In genomic region chr2:38601463-38602135, GRCh38 we compare ENCODE assay signal across 8 cellular contexts. TPM values are rescaled to one million over a fixed set of nuclear protein-coding genes. Genes with fewer than 3 reads are reported as not detected.
DNase-seq lines count a peak whose midpoint lies in the region; ATAC-seq and TF ChIP-seq lines count a peak whose summit lies in the region.

No MANE protein-coding gene starts in this region.

- H3K36me3 Mint-ChIP-seq in GM23338 (ENCODE audit: low read depth) (no peaks in the 10 kb centered on the region; the same call in 2 of the 3 replicates), progenitor cell of endocrine pancreas (ENCODE audit: insufficient read depth) (no peaks in the 10 kb centered on the region)
- peaks cover 18% of the 10 kb centered on the region for H3K36me3 Mint-ChIP-seq in T-helper 2 cell treated with Interferon-gamma antibody and Interleukin-4, amounts not matched to agents 5 μg/mL and 100 μg/mL, for 36 hours (ENCODE audit: low read depth)

- H3K9ac ChIP-seq in BLaER1 treated with 17β-estradiol and CSF1 and Interleukin-3, amounts not matched to agents 10 nM and 100 nM, result peak overlapping the region; percentile 76 to 91 (median 83)

- H4K20me1 ChIP-seq in BLaER1 treated with 17β-estradiol and CSF1 and Interleukin-3, amounts not matched to agents 10 nM and 100 nM, result peaks cover 25 to 57% (median 45%) of the 10 kb centered on the region in 11 experiments; a peak in 20 of 22 replicates
- peaks cover 27% of the 10 kb centered on the region for H4K20me1 ChIP-seq in GM23338 (replicated peaks; ENCODE audit: insufficient read depth)

- peak overlapping the region; percentile 96 for H3K27ac Mint-ChIP-seq in GM23338
- H3K27ac Mint-ChIP-seq in T-helper 2 cell treated with Interferon-gamma antibody and Interleukin-4, amounts not matched to agents 5 μg/mL and 100 μg/mL, for 36 hours, result peak overlapping the region; percentile 84
- peak overlapping the region; percentile 89 for H3K27ac Mint-ChIP-seq in progenitor cell of endocrine pancreas

- peak; percentile 56 for DNase-seq in GM23338 (ENCODE audit: low spot score)
- no peak for DNase-seq in T-helper 2 cell treated with Interferon-gamma antibody and Interleukin-4, amounts not matched to agents 5 μg/mL and 100 μg/mL, for 36 hours (ENCODE audit: low spot score)
- peak; percentile 57 for DNase-seq in fibroblast of pulmonary artery (ENCODE audit: low read depth)
- DNase-seq in progenitor cell of endocrine pancreas (ENCODE audit: low spot score, unreplicated experiment), result no peak
- no peak for DNase-seq in GM19238 (ENCODE audit: insufficient read length, low spot score)
- DNase-seq in stimulated activated CD4-positive, alpha-beta T cell treated with anti-CD3 and anti-CD28 coated beads, Interleukin-15, amount 100 ng/mL, for 24 hours, result no peak

- no peaks in the 10 kb centered on the region for H3K9me3 Mint-ChIP-seq in GM23338
- no peaks in the 10 kb centered on the region for H3K9me3 Mint-ChIP-seq in T-helper 2 cell treated with Interferon-gamma antibody and Interleukin-4, amounts not matched to agents 5 μg/mL and 100 μg/mL, for 36 hours
- H3K9me3 Mint-ChIP-seq in progenitor cell of endocrine pancreas (ENCODE audit: low read depth), result no peaks in the 10 kb centered on the region

- H3K9me3 ChIP-seq in BLaER1 treated with 17β-estradiol and CSF1 and Interleukin-3, amounts not matched to agents 10 nM and 100 nM (replicated peaks in 1 of 11), result no peaks in the 10 kb centered on the region

- no peaks in the 10 kb centered on the region for H3F3A ChIP-seq in GM23338 (replicated peaks; ENCODE audit: low read depth)

- peaks cover 53% of the 10 kb centered on the region for H3K79me2 ChIP-seq in GM23338 (replicated peaks; ENCODE audit: insufficient read depth)

- ATAC-seq in GM23338 (no peak), HG03378 (IDR thresholded peaks at IDR 0.05; ENCODE audit: unreplicated experiment) (no peak)

- peaks cover 20 to 54% (median 42%) of the 10 kb centered on the region in 10 experiments for H3K4me1 ChIP-seq in BLaER1 treated with 17β-estradiol and CSF1 and Interleukin-3, amounts not matched to agents 10 nM and 100 nM
- H3K4me1 ChIP-seq in GM23338 (ENCODE audit: insufficient read depth), result peaks cover 35% of the 10 kb centered on the region

- H3K36me3 ChIP-seq in BLaER1 treated with 17β-estradiol and CSF1 and Interleukin-3, amounts not matched to agents 10 nM and 100 nM, result no peaks in the 10 kb centered on the region
- no peaks in the 10 kb centered on the region for H3K36me3 ChIP-seq in GM23338 (ENCODE audit: insufficient read depth)

- H3K4me2 ChIP-seq in BLaER1 treated with 17β-estradiol and CSF1 and Interleukin-3, amounts not matched to agents 10 nM and 100 nM, result peak overlapping the region; percentile 82 to 95 (median 90)
- H3K4me2 ChIP-seq in GM23338, result peak overlapping the region; percentile 88

- peak overlapping the region; percentile 97 for H3K4me3 Mint-ChIP-seq in GM23338
- H3K4me3 Mint-ChIP-seq in T-helper 2 cell treated with Interferon-gamma antibody and Interleukin-4, amounts not matched to agents 5 μg/mL and 100 μg/mL, for 36 hours, result peak overlapping the region; percentile 90
- H3K4me3 Mint-ChIP-seq in progenitor cell of endocrine pancreas (ENCODE audit: low read depth), result peak overlapping the region; percentile 93

- H2AFZ ChIP-seq in GM23338, result no peak overlapping the region

- H3K9me2 ChIP-seq in GM23338 (ENCODE audit: insufficient read depth), result no peaks in the 10 kb centered on the region

- H3K27ac ChIP-seq in BLaER1 treated with 17β-estradiol and CSF1 and Interleukin-3, amounts not matched to agents 10 nM and 100 nM, result peak overlapping the region in 10 of 11 experiments; percentile 67 to 86 (median 80); a peak in 21 of 22 replicates
- H3K27ac ChIP-seq in GM23338 (ENCODE audit: low read depth), result peak overlapping the region; percentile 94

- peaks cover 45% of the 10 kb centered on the region for H3K4me1 Mint-ChIP-seq in GM23338
- peaks cover 54% of the 10 kb centered on the region for H3K4me1 Mint-ChIP-seq in T-helper 2 cell treated with Interferon-gamma antibody and Interleukin-4, amounts not matched to agents 5 μg/mL and 100 μg/mL, for 36 hours (ENCODE audit: low read depth)
- H3K4me1 Mint-ChIP-seq in progenitor cell of endocrine pancreas (ENCODE audit: low read depth), result peaks cover 43% of the 10 kb centered on the region

- H3K27me3 Mint-ChIP-seq in GM23338 (ENCODE audit: insufficient read depth, low read depth, poor library complexity) (peaks cover 8% of the 10 kb centered on the region), progenitor cell of endocrine pancreas (no peaks in the 10 kb centered on the region)
- H3K27me3 Mint-ChIP-seq in T-helper 2 cell treated with Interferon-gamma antibody and Interleukin-4, amounts not matched to agents 5 μg/mL and 100 μg/mL, for 36 hours (ENCODE audit: low read depth), result no peaks in the 10 kb centered on the region

- H3K27me3 ChIP-seq in BLaER1 treated with 17β-estradiol and CSF1 and Interleukin-3, amounts not matched to agents 10 nM and 100 nM, result peaks cover 47 to 85% (median 66%) of the 10 kb centered on the region in 11 experiments
- H3K27me3 ChIP-seq in GM23338 (ENCODE audit: insufficient read depth), result no peaks in the 10 kb centered on the region

- peak overlapping the region; percentile 68 to 92 (median 82) for H3K4me3 ChIP-seq in BLaER1 treated with 17β-estradiol and CSF1 and Interleukin-3, amounts not matched to agents 10 nM and 100 nM
- H3K4me3 ChIP-seq in GM23338 (peak overlapping the region; percentile 63), fibroblast of pulmonary artery (replicated peaks; ENCODE audit: low read depth, low read length) (peak overlapping the region; percentile 70)

- no peak for TF ChIP-seq CTCF in GM23338 (conservative IDR thresholded peaks at IDR 0.05; ENCODE audit: low read depth in 2 of 2)
- TF ChIP-seq CTCF in fibroblast of pulmonary artery (IDR thresholded peaks at IDR 0.05; ENCODE audit: low read length, missing control alignments), result no peak
- TF ChIP-seq CTCF in progenitor cell of endocrine pancreas (IDR thresholded peaks at IDR 0.05; ENCODE audit: unreplicated experiment), result no peak

TF ChIP-seq in GM23338, 12 proteins besides CTCF, POLR2A, EP300 and RAD21:
- TF ChIP-seq POLR2AphosphoS5 (IDR thresholded peaks at IDR 0.05; ENCODE audit: low read depth) (peak; percentile 12; the same call in 1 of the 2 replicates), ZNF114 (CRISPR knock-in tag; IDR thresholded peaks at IDR 0.05) (no peak)

RNA-seq across cellular contexts. Expression of gene HNRNPLL, which starts 1.1 kb away (rescaled TPM):
- total RNA-seq in GM23338 (2014; rRNA removed; shearing (Covaris generic)), result 53.4 and 61.9 TPM in 2 replicates
- polyA plus RNA-seq in GM23338 (2016; fragmentation: Nextera tagmentation; extraction: Ambion mirVana), result 42.2 and 42.5 TPM in 2 replicates
- 119 and 122 TPM in 2 replicates for total RNA-seq in progenitor cell of endocrine pancreas

Comparison
In these comparisons a context has a peak if more than half of its experiments do, and no peak if none do; other contexts are left out.
1. DNase-seq: peak in GM23338 (single experiment) and fibroblast of pulmonary artery (single experiment); none in T-helper 2 cell treated with Interferon-gamma antibody and Interleukin-4, amounts not matched to agents 5 μg/mL and 100 μg/mL, for 36 hours (single experiment), progenitor cell of endocrine pancreas (single experiment), GM19238 (single experiment) and stimulated activated CD4-positive, alpha-beta T cell treated with anti-CD3 and anti-CD28 coated beads, Interleukin-15, amount 100 ng/mL, for 24 hours (single experiment).
2. Peak in every context shown above with its lines, with median percentiles within 50 percentile points of each other: H3K4me3 ChIP-seq, H3K27ac Mint-ChIP-seq and H3K4me3 Mint-ChIP-seq.